In the genomic region with DNA sequence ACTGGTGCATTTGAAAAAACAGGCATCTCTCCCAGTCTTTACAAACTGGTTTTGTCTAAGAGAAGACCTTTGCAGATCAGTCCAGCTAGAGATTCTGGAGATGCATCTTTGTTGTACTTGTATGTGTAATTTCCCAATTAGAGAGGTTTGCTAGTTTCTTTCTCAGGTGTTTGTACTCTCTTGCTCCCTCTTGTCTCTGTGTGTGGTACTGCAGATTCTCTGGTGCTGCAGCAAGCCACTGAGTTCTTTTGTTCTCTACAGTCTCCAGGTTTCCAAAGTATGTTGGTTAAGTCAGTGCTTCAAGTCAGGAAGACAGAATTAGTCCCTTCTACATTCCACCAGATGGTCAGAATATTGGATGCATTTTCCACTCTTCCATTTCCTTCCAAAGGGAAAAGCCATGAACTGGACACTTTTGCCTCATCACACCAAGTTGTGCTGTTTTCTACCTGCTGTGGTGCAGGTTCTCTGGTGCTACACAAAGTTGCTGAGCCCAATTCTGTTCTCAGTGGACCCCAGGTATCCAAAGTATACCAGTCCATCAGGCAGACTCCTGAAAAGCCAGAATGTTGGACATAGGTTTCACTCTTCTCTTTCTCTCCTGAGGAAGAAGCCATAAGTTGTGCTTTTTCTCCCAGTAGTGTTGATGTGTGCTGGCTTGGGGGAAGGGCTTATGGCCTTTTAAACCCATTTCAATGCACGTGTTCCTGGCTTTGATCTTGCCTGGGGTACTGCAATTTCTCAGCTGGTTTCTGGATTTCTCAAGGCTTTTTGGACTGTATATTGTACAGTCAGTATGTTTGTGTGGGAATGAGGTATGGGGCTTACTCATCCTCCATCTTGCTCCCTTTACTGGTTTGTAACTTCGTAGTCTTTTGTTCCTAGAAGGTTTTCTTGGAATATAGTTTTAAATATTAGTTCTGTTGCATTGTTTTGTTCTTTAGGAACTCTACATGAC, we compare ENCODE assay signal across 8 cellular contexts. TPM values are rescaled to one million over a fixed set of nuclear protein-coding genes. Genes with fewer than 3 reads are reported as not detected.
DNase-seq lines count a peak whose midpoint lies in the region; ATAC-seq and TF ChIP-seq lines count a peak whose summit lies in the region.

No MANE protein-coding gene starts in this region.

- H3K27ac Mint-ChIP-seq in activated T-cell treated with anti-CD3 and anti-CD28 coated beads, Interleukin-2, amount 50 U/mL, for 72 hours: peak overlapping the region; percentile 89

- peaks cover 0 to 3% of the 10 kb centered on the region in 2 donors for H3K9me3 Mint-ChIP-seq in activated T-cell treated with anti-CD3 and anti-CD28 coated beads, Interleukin-2, amount 50 U/mL, for 72 hours

- peaks cover 52% of the 10 kb centered on the region for H3K4me1 Mint-ChIP-seq in activated T-cell treated with anti-CD3 and anti-CD28 coated beads, Interleukin-2, amount 50 U/mL, for 72 hours (ENCODE audit: low read depth)

- H3K4me3 ChIP-seq in AG09309 (ENCODE audit: control insufficient read depth, low read depth, low read length) (no peak overlapping the region), MM.1S (ENCODE audit: low read length) (no peak overlapping the region), kidney epithelial cell (ENCODE audit: low read depth, low read length) (no peak overlapping the region)

- no peaks in the 10 kb centered on the region for H3K27me3 ChIP-seq in MM.1S (replicated peaks; ENCODE audit: insufficient read depth, low read length)
- H3K27me3 ChIP-seq in kidney epithelial cell (ENCODE audit: control insufficient read depth, insufficient read depth, low read length): no peaks in the 10 kb centered on the region

- H3K4me3 Mint-ChIP-seq in activated T-cell treated with anti-CD3 and anti-CD28 coated beads, Interleukin-2, amount 50 U/mL, for 72 hours: peak overlapping the region in 1 of 2 donors; percentile 73

- H3F3A ChIP-seq in MM.1S (ENCODE audit: insufficient read depth, low read length): no peaks in the 10 kb centered on the region

- no peak overlapping the region for H3K4me2 ChIP-seq in MM.1S (ENCODE audit: low read depth, low read length)

- H3K36me3 ChIP-seq in MM.1S (replicated peaks; ENCODE audit: insufficient read depth, low read length) (no peaks in the 10 kb centered on the region), kidney epithelial cell (ENCODE audit: control insufficient read depth, insufficient read depth, low read length) (no peaks in the 10 kb centered on the region)

- H3K9me2 ChIP-seq in MM.1S (replicated peaks; ENCODE audit: insufficient read depth, low read length): no peaks in the 10 kb centered on the region

- no peak overlapping the region for H3K27ac ChIP-seq in MM.1S (ENCODE audit: low read length)

- no peaks in the 10 kb centered on the region for H3K27me3 Mint-ChIP-seq in activated T-cell treated with anti-CD3 and anti-CD28 coated beads, Interleukin-2, amount 50 U/mL, for 72 hours (ENCODE audit: low read depth)

- peak; percentile 26 for TF ChIP-seq CTCF in AG09309 (IDR thresholded peaks at IDR 0.05; ENCODE audit: control insufficient read depth, insufficient read depth, low read depth, low read length, missing control alignments)
- TF ChIP-seq CTCF in GM12874 (IDR thresholded peaks at IDR 0.05; ENCODE audit: insufficient read depth, low read depth, low read length): peak; percentile 63
- TF ChIP-seq CTCF in MM.1S (IDR thresholded peaks at IDR 0.05; ENCODE audit: low read length): peak; percentile 65
- peak; percentile 55 for TF ChIP-seq CTCF in kidney epithelial cell (IDR thresholded peaks at IDR 0.05; ENCODE audit: insufficient read depth, low read length, poor library complexity, severe bottlenecking)

- H2AFZ ChIP-seq in MM.1S (ENCODE audit: low read length): no peak overlapping the region

- peaks cover 94% of the 10 kb centered on the region for H3K79me2 ChIP-seq in MM.1S (ENCODE audit: low read length)

- no peak overlapping the region for H3K9ac ChIP-seq in MM.1S (ENCODE audit: low read length)

- peaks cover 3 to 8% of the 10 kb centered on the region in 2 donors for H3K36me3 Mint-ChIP-seq in activated T-cell treated with anti-CD3 and anti-CD28 coated beads, Interleukin-2, amount 50 U/mL, for 72 hours (ENCODE audit: insufficient read depth in 2 of 2)

- no peaks in the 10 kb centered on the region for H3K4me1 ChIP-seq in MM.1S (ENCODE audit: low read length)

- DNase-seq in AG09309 (ENCODE audit: low read depth) (no peak), MM.1S (peak; percentile 57), kidney epithelial cell (ENCODE audit: low read depth) (no peak), inferior parietal cortex (ENCODE audit: extremely low spot score) (no peak), DMS114 treated with DMSO at 0.1 percent for 48 hours (lab: John Stamatoyannopoulos, UW; ENCODE audit: unreplicated experiment) (no peak)
- peak; percentile 32 to 38 for DNase-seq in activated T-cell treated with anti-CD3 and anti-CD28 coated beads, Interleukin-2, amount 50 U/mL, for 72 hours

- peaks cover 45% of the 10 kb centered on the region for H4K20me1 ChIP-seq in MM.1S (ENCODE audit: insufficient read depth, low read length)

- H3K9me3 ChIP-seq in MM.1S (replicated peaks; ENCODE audit: insufficient read depth, low read length): no peaks in the 10 kb centered on the region

- ATAC-seq in activated T-cell treated with anti-CD3 and anti-CD28 coated beads, Interleukin-2, amount 50 U/mL, for 72 hours (replicated peaks in 1 of 2): peak; percentile 51 to 66
- ATAC-seq in GM18870 (IDR thresholded peaks at IDR 0.05; ENCODE audit: unreplicated experiment): no peak

RNA-seq across cellular contexts. Expression of gene EPC2, which starts 29.8 kb away (rescaled TPM):
- total RNA-seq in activated T-cell treated with anti-CD3 and anti-CD28 coated beads, Interleukin-2, amount 50 U/mL, for 72 hours: 10 to 100 TPM; 33.2 to 37.2 TPM
- 17.2 and 20.1 TPM in 2 replicates for total RNA-seq in kidney epithelial cell

Comparison
In these comparisons a context has a peak if more than half of its experiments do, and no peak if none do; other contexts are left out.
1. DNase-seq: peak in MM.1S (single experiment) and activated T-cell treated with anti-CD3 and anti-CD28 coated beads, Interleukin-2, amount 50 U/mL, for 72 hours (2 of 2); none in AG09309 (single experiment), kidney epithelial cell (single experiment), inferior parietal cortex (single experiment) and DMS114 treated with DMSO at 0.1 percent for 48 hours (single experiment).
2. Peak in every context shown above with its lines, with median percentiles within 50 percentile points of each other: CTCF ChIP-seq.